3 cellular contexts compared by ENCODE assay signal in genomic region chr5:773517-774264, GRCh38.
TF ChIP-seq lines count a peak whose summit lies in the region.

No MANE protein-coding gene starts in this region.

TF ChIP-seq in SK-N-SH, 30 proteins besides CTCF, POLR2A, EP300 and RAD21:
- TF ChIP-seq SMC3 (IDR thresholded peaks at IDR 0.05; ENCODE audit: low read depth, low read length) (no peak), YY1 (IDR thresholded peaks at IDR 0.05; ENCODE audit: low read depth) (no peak), MEF2A (IDR thresholded peaks at IDR 0.05; ENCODE audit: borderline replicate concordance, low read depth) (no peak), TEAD4 (IDR thresholded peaks at IDR 0.05; ENCODE audit: borderline replicate concordance, insufficient read depth) (no peak), NFIC (IDR thresholded peaks at IDR 0.05; ENCODE audit: borderline replicate concordance) (no peak), MAX (IDR thresholded peaks at IDR 0.05; ENCODE audit: low read depth) (no peak), RXRA (IDR thresholded peaks at IDR 0.05; ENCODE audit: borderline replicate concordance, low read depth) (no peak), USF1 (IDR thresholded peaks at IDR 0.05; ENCODE audit: borderline replicate concordance, low read depth) (no peak), GATA2 (CRISPR knock-in tag; IDR thresholded peaks at IDR 0.05) (no peak), EZH2phosphoT487 (IDR thresholded peaks at IDR 0.05; ENCODE audit: borderline replicate concordance, low read depth) (no peak), MXI1 (IDR thresholded peaks at IDR 0.05; ENCODE audit: low read depth, low read length) (no peak), TCF12 (IDR thresholded peaks at IDR 0.05) (no peak), SIN3A (IDR thresholded peaks at IDR 0.05; ENCODE audit: borderline replicate concordance, low read depth, low read length) (no peak), ZBTB33 (IDR thresholded peaks at IDR 0.05; ENCODE audit: borderline replicate concordance, low read depth) (no peak), ELF1 (IDR thresholded peaks at IDR 0.05) (no peak)
- TF ChIP-seq, protein P1, sequence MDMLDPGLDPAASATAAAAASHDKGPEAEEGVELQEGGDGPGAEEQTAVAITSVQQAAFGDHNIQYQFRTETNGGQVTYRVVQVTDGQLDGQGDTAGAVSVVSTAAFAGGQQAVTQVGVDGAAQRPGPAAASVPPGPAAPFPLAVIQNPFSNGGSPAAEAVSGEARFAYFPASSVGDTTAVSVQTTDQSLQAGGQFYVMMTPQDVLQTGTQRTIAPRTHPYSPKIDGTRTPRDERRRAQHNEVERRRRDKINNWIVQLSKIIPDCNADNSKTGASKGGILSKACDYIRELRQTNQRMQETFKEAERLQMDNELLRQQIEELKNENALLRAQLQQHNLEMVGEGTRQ (IDR thresholded peaks at IDR 0.05; ENCODE audit: borderline replicate concordance, low read depth, low read length), result no peak

TF ChIP-seq in SK-N-SH treated with all-trans-retinoic acid at 6 μM for 48 hours, 23 proteins besides CTCF, POLR2A, EP300 and RAD21 (continues in another document):
- TF ChIP-seq RARB (CRISPR knock-in tag; IDR thresholded peaks at IDR 0.05) (no peak), PPARA (CRISPR knock-in tag; IDR thresholded peaks at IDR 0.05; ENCODE audit: borderline replicate concordance) (no peak), POU6F1 (CRISPR knock-in tag; IDR thresholded peaks at IDR 0.05; ENCODE audit: borderline replicate concordance, low read depth) (no peak), ESRRG (CRISPR knock-in tag; IDR thresholded peaks at IDR 0.05) (no peak), SNAI2 (CRISPR knock-in tag; IDR thresholded peaks at IDR 0.05) (no peak), CSDC2 (CRISPR knock-in tag; IDR thresholded peaks at IDR 0.05) (no peak), ZFP3 (CRISPR knock-in tag; IDR thresholded peaks at IDR 0.05) (no peak), TOX (CRISPR knock-in tag; IDR thresholded peaks at IDR 0.05; ENCODE audit: borderline replicate concordance) (no peak)
- TF ChIP-seq, protein P2, sequence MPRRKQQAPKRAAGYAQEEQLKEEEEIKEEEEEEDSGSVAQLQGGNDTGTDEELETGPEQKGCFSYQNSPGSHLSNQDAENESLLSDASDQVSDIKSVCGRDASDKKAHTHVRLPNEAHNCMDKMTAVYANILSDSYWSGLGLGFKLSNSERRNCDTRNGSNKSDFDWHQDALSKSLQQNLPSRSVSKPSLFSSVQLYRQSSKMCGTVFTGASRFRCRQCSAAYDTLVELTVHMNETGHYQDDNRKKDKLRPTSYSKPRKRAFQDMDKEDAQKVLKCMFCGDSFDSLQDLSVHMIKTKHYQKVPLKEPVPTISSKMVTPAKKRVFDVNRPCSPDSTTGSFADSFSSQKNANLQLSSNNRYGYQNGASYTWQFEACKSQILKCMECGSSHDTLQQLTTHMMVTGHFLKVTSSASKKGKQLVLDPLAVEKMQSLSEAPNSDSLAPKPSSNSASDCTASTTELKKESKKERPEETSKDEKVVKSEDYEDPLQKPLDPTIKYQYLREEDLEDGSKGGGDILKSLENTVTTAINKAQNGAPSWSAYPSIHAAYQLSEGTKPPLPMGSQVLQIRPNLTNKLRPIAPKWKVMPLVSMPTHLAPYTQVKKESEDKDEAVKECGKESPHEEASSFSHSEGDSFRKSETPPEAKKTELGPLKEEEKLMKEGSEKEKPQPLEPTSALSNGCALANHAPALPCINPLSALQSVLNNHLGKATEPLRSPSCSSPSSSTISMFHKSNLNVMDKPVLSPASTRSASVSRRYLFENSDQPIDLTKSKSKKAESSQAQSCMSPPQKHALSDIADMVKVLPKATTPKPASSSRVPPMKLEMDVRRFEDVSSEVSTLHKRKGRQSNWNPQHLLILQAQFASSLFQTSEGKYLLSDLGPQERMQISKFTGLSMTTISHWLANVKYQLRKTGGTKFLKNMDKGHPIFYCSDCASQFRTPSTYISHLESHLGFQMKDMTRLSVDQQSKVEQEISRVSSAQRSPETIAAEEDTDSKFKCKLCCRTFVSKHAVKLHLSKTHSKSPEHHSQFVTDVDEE (CRISPR knock-in tag; IDR thresholded peaks at IDR 0.05), result no peak
- TF ChIP-seq, protein P3, sequence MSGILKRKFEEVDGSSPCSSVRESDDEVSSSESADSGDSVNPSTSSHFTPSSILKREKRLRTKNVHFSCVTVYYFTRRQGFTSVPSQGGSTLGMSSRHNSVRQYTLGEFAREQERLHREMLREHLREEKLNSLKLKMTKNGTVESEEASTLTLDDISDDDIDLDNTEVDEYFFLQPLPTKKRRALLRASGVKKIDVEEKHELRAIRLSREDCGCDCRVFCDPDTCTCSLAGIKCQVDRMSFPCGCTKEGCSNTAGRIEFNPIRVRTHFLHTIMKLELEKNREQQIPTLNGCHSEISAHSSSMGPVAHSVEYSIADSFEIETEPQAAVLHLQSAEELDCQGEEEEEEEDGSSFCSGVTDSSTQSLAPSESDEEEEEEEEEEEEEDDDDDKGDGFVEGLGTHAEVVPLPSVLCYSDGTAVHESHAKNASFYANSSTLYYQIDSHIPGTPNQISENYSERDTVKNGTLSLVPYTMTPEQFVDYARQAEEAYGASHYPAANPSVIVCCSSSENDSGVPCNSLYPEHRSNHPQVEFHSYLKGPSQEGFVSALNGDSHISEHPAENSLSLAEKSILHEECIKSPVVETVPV (CRISPR knock-in tag; IDR thresholded peaks at IDR 0.05), result no peak
- TF ChIP-seq, protein P4, sequence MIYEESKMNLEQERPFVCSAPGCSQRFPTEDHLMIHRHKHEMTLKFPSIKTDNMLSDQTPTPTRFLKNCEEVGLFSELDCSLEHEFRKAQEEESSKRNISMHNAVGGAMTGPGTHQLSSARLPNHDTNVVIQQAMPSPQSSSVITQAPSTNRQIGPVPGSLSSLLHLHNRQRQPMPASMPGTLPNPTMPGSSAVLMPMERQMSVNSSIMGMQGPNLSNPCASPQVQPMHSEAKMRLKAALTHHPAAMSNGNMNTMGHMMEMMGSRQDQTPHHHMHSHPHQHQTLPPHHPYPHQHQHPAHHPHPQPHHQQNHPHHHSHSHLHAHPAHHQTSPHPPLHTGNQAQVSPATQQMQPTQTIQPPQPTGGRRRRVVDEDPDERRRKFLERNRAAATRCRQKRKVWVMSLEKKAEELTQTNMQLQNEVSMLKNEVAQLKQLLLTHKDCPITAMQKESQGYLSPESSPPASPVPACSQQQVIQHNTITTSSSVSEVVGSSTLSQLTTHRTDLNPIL (CRISPR knock-in tag; IDR thresholded peaks at IDR 0.05; ENCODE audit: low read depth), result no peak
- TF ChIP-seq, protein P5, sequence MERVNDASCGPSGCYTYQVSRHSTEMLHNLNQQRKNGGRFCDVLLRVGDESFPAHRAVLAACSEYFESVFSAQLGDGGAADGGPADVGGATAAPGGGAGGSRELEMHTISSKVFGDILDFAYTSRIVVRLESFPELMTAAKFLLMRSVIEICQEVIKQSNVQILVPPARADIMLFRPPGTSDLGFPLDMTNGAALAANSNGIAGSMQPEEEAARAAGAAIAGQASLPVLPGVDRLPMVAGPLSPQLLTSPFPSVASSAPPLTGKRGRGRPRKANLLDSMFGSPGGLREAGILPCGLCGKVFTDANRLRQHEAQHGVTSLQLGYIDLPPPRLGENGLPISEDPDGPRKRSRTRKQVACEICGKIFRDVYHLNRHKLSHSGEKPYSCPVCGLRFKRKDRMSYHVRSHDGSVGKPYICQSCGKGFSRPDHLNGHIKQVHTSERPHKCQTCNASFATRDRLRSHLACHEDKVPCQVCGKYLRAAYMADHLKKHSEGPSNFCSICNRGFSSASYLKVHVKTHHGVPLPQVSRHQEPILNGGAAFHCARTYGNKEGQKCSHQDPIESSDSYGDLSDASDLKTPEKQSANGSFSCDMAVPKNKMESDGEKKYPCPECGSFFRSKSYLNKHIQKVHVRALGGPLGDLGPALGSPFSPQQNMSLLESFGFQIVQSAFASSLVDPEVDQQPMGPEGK (CRISPR knock-in tag; IDR thresholded peaks at IDR 0.05; ENCODE audit: borderline replicate concordance), result no peak

TF ChIP-seq in H1, 55 proteins besides CTCF, POLR2A, EP300 and RAD21:
- TF ChIP-seq SIX5 (IDR thresholded peaks at IDR 0.05; ENCODE audit: low read depth, low read length) (no peak), FOSL1 (IDR thresholded peaks at IDR 0.05; ENCODE audit: insufficient read depth, low read depth, low read length) (no peak)
